16 cellular contexts compared by ENCODE assay signal in the genomic region with DNA sequence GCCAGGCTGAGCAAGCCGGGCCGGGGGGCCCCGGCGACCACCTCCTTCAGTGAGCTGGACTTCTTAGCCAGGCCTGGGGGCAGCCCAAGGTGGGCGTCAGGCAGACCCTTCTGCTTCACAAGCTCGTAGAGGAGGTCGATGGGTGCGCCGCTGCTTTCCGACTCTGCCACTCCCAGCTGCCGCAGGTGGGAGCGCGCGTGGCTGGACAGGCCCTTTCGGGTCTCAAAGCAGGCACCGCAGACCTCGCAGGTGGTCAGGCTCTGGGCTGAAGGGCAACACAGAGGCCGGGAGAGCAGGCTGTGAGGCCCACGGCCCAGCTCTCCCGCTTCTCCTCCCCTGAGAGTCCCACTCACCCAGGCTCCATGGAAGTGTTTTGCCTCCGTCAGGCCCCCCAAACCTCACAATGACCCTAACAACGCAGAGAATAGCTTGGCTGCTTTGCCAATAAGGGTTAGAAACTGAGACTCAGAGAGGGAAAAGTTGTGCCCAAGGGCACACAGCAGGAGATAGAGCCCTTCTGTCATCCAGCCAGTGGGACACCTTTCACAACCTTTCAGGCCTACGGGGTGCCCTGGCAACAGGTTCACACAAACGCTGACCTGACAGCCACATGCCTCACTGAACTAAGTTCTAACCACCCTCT. TPM values are rescaled to one million over a fixed set of nuclear protein-coding genes. Genes with fewer than 3 reads are reported as not detected.
DNase-seq lines count a peak whose midpoint lies in the region; ATAC-seq and TF ChIP-seq lines count a peak whose summit lies in the region.
"Had no signal": no experiment of that assay in that cellular context is flagged by ENCODE, and none has a peak within 500 bp of the region (broad histone marks: within the 10 kb centered on the region; RNA-seq: fewer than 3 reads in every experiment).

No MANE protein-coding gene starts in this region.

- no peaks in the 10 kb centered on the region for H3K9me3 Mint-ChIP-seq in IgD-negative memory B cell
- peaks cover 0 to 8% (median 4%) of the 10 kb centered on the region in 5 experiments for H3K9me3 Mint-ChIP-seq in brain
- H3K9me3 Mint-ChIP-seq in osteocyte (ENCODE audit: unreplicated experiment): no peaks in the 10 kb centered on the region

- no peaks in the 10 kb centered on the region for H3K27me3 ChIP-seq in SK-N-SH (ENCODE audit: insufficient read depth)
- H3K27me3 ChIP-seq: esophagus muscularis mucosa, heart right ventricle, upper lobe of right lung had no signal

- WGBS in SK-N-SH (ENCODE audit: low lambda C conversion rate): 91% methylated on average over 9 of the region's 24 CpGs

- ATAC-seq in SK-N-SH treated with all-trans-retinoic acid at 6 μM for 48 hours (no peak), GM21526 (IDR thresholded peaks at IDR 0.05; ENCODE audit: low FRiP score, unreplicated experiment) (no peak), HG03097 (IDR thresholded peaks at IDR 0.05; ENCODE audit: low FRiP score, unreplicated experiment) (no peak)
- ATAC-seq: heart right ventricle, upper lobe of right lung had no signal

- CTCF ChIA-PET in SK-N-SH (lab: Yijun Ruan, JAX): interaction anchor here (3.9 kb wide), 1 partner anchor 10 kb away, joined by 12 read pairs; the partner anchor contains the start of gene AKAP8L

- TF ChIP-seq EP300 in SK-N-SH (IDR thresholded peaks at IDR 0.05; ENCODE audit: borderline replicate concordance in 1 of 2, low read depth in 1 of 2, low read length in 1 of 2): no peak

- H3K9me2 ChIP-seq in SK-N-SH: no peaks in the 10 kb centered on the region

- TF ChIP-seq CTCF in SK-N-SH (IDR thresholded peaks at IDR 0.05): no peak
- no peak for TF ChIP-seq CTCF in brain (conservative IDR thresholded peaks at IDR 0.05)
- no peak for TF ChIP-seq CTCF in osteocyte (IDR thresholded peaks at IDR 0.05)

- POLR2A ChIA-PET in SK-N-SH (lab: Yijun Ruan, JAX): interaction anchor here (1.7 kb wide), 1 partner anchor 11 kb away, joined by 6 read pairs; the partner anchor contains the start of gene AKAP8L

- H3F3A ChIP-seq in SK-N-SH (replicated peaks; ENCODE audit: insufficient read depth): no peaks in the 10 kb centered on the region

- H3K36me3 ChIP-seq in SK-N-SH (replicated peaks in 1 of 2; ENCODE audit: control insufficient read depth in 1 of 2, insufficient read depth in 2 of 2, low read length in 1 of 2): peaks cover 12 to 48% of the 10 kb centered on the region in 2 experiments

- no peak overlapping the region for H2AFZ ChIP-seq in SK-N-SH (ENCODE audit: low read depth)

- H3K27ac Mint-ChIP-seq in IgD-negative memory B cell: peak overlapping the region in 2 of 3 donors; percentile 16 to 90
- H3K27ac Mint-ChIP-seq in brain: peak overlapping the region in 2 of 5 experiments; percentile 61 to 73
- H3K27ac Mint-ChIP-seq in osteocyte (ENCODE audit: unreplicated experiment): no peak overlapping the region

- H3K4me1 Mint-ChIP-seq in IgD-negative memory B cell (peaks cover 15 to 23% (median 19%) of the 10 kb centered on the region in 3 donors), brain (peaks cover 26% of the 10 kb centered on the region), osteocyte (ENCODE audit: unreplicated experiment) (peaks cover 24% of the 10 kb centered on the region)

- peaks cover 17% of the 10 kb centered on the region; the same call in 1 of the 2 replicates for H4K20me1 ChIP-seq in SK-N-SH (ENCODE audit: insufficient read depth)

- H3K4me2 ChIP-seq in SK-N-SH: peak overlapping the region; percentile 94; the same call in 1 of the 2 replicates

- no peak overlapping the region for H3K9ac ChIP-seq in SK-N-SH

- peaks cover 5 to 28% of the 10 kb centered on the region in 2 experiments; a peak in 2 of 4 replicates for H3K4me1 ChIP-seq in SK-N-SH (ENCODE audit: control insufficient read depth in 1 of 2, insufficient read depth in 2 of 2, low read depth in 1 of 2, low read length in 1 of 2)

- H3K4me3 Mint-ChIP-seq in IgD-negative memory B cell (peak overlapping the region in 1 of 4 donors; percentile 92), brain (peak overlapping the region; percentile 74 to 98 (median 80)), osteocyte (ENCODE audit: unreplicated experiment) (peak overlapping the region; percentile 64)

- H3K27ac ChIP-seq in SK-N-SH (ENCODE audit: low read depth in 2 of 2, low read length in 1 of 2): no peak overlapping the region
- H3K27ac ChIP-seq: 22Rv1, esophagus muscularis mucosa, heart right ventricle, upper lobe of right lung had no signal

- H3K36me3 Mint-ChIP-seq in IgD-negative memory B cell (peaks cover 1% of the 10 kb centered on the region), brain (peaks cover 32% of the 10 kb centered on the region), osteocyte (ENCODE audit: unreplicated experiment) (peaks cover 18% of the 10 kb centered on the region)

- H3K79me2 ChIP-seq in SK-N-SH (ENCODE audit: insufficient read depth): peaks cover 42% of the 10 kb centered on the region

- H3K4me3 ChIP-seq in SK-N-SH (ENCODE audit: low read depth in 2 of 2, low read length in 1 of 2): no peak overlapping the region
- H3K4me3 ChIP-seq: upper lobe of right lung had no signal

- DNase-seq in SK-N-SH (no peak), osteocyte (ENCODE audit: extremely low spot score, unreplicated experiment) (peak; percentile 84), NCI-H1417 treated with DMSO at 0.1 percent for 48 hours (lab: John Stamatoyannopoulos, UW) (no peak)
- DNase-seq: heart right ventricle; kidney glomerular epithelial cell; MM.1S; stimulated activated CD4-positive, alpha-beta T cell treated with anti-CD3 and anti-CD28 coated beads, Interleukin-2, amount 100 ng/mL, for 24 hours; stimulated activated CD8-positive, alpha-beta memory T cell treated with anti-CD3 and anti-CD28 coated beads, Interleukin-4, amount 100 ng/mL, for 48 hours; upper lobe of right lung had no signal

- H3K27me3 Mint-ChIP-seq in IgD-negative memory B cell (no peaks in the 10 kb centered on the region), brain (peaks cover 14% of the 10 kb centered on the region), osteocyte (ENCODE audit: unreplicated experiment) (no peaks in the 10 kb centered on the region)

- TF ChIP-seq RAD21 in SK-N-SH (IDR thresholded peaks at IDR 0.05; ENCODE audit: low read length): no peak

- H3K9me3 ChIP-seq in SK-N-SH: no peaks in the 10 kb centered on the region
- H3K9me3 ChIP-seq: esophagus muscularis mucosa, heart right ventricle, upper lobe of right lung had no signal

TF ChIP-seq in SK-N-SH treated with all-trans-retinoic acid at 6 μM for 48 hours, 23 proteins besides CTCF, POLR2A, EP300 and RAD21 (continues in another document):
- TF ChIP-seq ESRRG (CRISPR knock-in tag; IDR thresholded peaks at IDR 0.05): no peak
- no peak for TF ChIP-seq ZFP30 (CRISPR knock-in tag; IDR thresholded peaks at IDR 0.05)
- no peak for TF ChIP-seq ZNF70 (CRISPR knock-in tag; IDR thresholded peaks at IDR 0.05)
- no peak for TF ChIP-seq OSR1 (CRISPR knock-in tag; IDR thresholded peaks at IDR 0.05)
- TF ChIP-seq CSDC2 (CRISPR knock-in tag; IDR thresholded peaks at IDR 0.05): no peak
- no peak for TF ChIP-seq ZC3H10 (CRISPR knock-in tag; IDR thresholded peaks at IDR 0.05)
- no peak for TF ChIP-seq ZNF565 (CRISPR knock-in tag; conservative IDR thresholded peaks at IDR 0.05; ENCODE audit: low read depth)
- no peak for TF ChIP-seq PPARA (CRISPR knock-in tag; IDR thresholded peaks at IDR 0.05; ENCODE audit: borderline replicate concordance)
- no peak for TF ChIP-seq GLIS3 (CRISPR knock-in tag; IDR thresholded peaks at IDR 0.05)
- no peak for TF ChIP-seq SNAI2 (CRISPR knock-in tag; IDR thresholded peaks at IDR 0.05)
- TF ChIP-seq TOX (CRISPR knock-in tag; IDR thresholded peaks at IDR 0.05; ENCODE audit: borderline replicate concordance): no peak
- no peak for TF ChIP-seq BACH2 (CRISPR knock-in tag; IDR thresholded peaks at IDR 0.05; ENCODE audit: borderline replicate concordance)
- no peak for TF ChIP-seq ZNF8 (CRISPR knock-in tag; IDR thresholded peaks at IDR 0.05)

RNA-seq across cellular contexts. Expression of gene AKAP8L, which starts 11.2 kb away (rescaled TPM):
- polyA plus RNA-seq in SK-N-SH (2012; rRNA removed): 44.7 and 46.1 TPM in 2 replicates
- polyA plus RNA-seq in SK-N-SH (2012; cell fraction: cytosol; rRNA removed): 17.5 and 18.8 TPM in 2 replicates
- 219 and 280 TPM in 2 replicates for polyA plus RNA-seq in SK-N-SH (2012; cell fraction: nucleus; rRNA removed)
- 99.6 TPM for polyA plus RNA-seq in IgD-negative memory B cell
- 71.8 TPM for polyA plus RNA-seq in brain (ENCODE audit: insufficient read depth, low read depth, low replicate concordance)
- 96.2 and 104 TPM in 2 replicates for total RNA-seq in osteocyte

RNA-seq across cellular contexts. Expression of gene WIZ, which starts 19.8 kb away (rescaled TPM):
- polyA plus RNA-seq in SK-N-SH (2012; rRNA removed) (9.9 and 15.5 TPM in 2 replicates), IgD-negative memory B cell (1.8 TPM), brain (ENCODE audit: insufficient read depth, low read depth, low replicate concordance) (39.5 TPM)
- 7.7 and 13.6 TPM in 2 replicates for polyA plus RNA-seq in SK-N-SH (2012; cell fraction: cytosol; rRNA removed)
- polyA plus RNA-seq in SK-N-SH (2012; cell fraction: nucleus; rRNA removed): 34.3 and 54.6 TPM in 2 replicates
- total RNA-seq in osteocyte: 52.4 and 55.0 TPM in 2 replicates

RNA-seq across cellular contexts. Expression of gene RASAL3, which starts 34.4 kb away (rescaled TPM):
- 0.02 TPM in 2 replicates for polyA plus RNA-seq in SK-N-SH (2012; rRNA removed)
- polyA plus RNA-seq in SK-N-SH (2012; cell fraction: cytosol; rRNA removed): 0.01 and 0.04 TPM in 2 replicates
- 0.05 and 0.28 TPM in 2 replicates for polyA plus RNA-seq in SK-N-SH (2012; cell fraction: nucleus; rRNA removed)
- polyA plus RNA-seq in IgD-negative memory B cell: 27.0 TPM
- polyA plus RNA-seq in brain (ENCODE audit: insufficient read depth, low read depth, low replicate concordance): 1.1 TPM
- total RNA-seq in osteocyte: not detected in 2 replicates

RNA-seq across cellular contexts. Expression of gene PGLYRP2, which starts 49.4 kb away (rescaled TPM):
- polyA plus RNA-seq in SK-N-SH (2012; rRNA removed) (not detected in 2 replicates), IgD-negative memory B cell (not detected), brain (ENCODE audit: insufficient read depth, low read depth, low replicate concordance) (not detected)
- polyA plus RNA-seq in SK-N-SH (2012; cell fraction: cytosol; rRNA removed): not detected in 2 replicates
- polyA plus RNA-seq in SK-N-SH (2012; cell fraction: nucleus; rRNA removed): not detected in 2 replicates
- total RNA-seq in osteocyte: not detected in 2 replicates
- total RNA-seq: esophagus muscularis mucosa, heart right ventricle, upper lobe of right lung had no signal
- polyA plus RNA-seq: heart right ventricle had no signal

RNA-seq across cellular contexts. Expression of gene AKAP8, which starts 50.4 kb away (rescaled TPM):
- polyA plus RNA-seq in SK-N-SH (2012; rRNA removed) (17.2 and 21.0 TPM in 2 replicates), IgD-negative memory B cell (22.8 TPM), brain (ENCODE audit: insufficient read depth, low read depth, low replicate concordance) (5.4 TPM)
- 12.2 and 13.6 TPM in 2 replicates for polyA plus RNA-seq in SK-N-SH (2012; cell fraction: cytosol; rRNA removed)
- 56.1 and 57.2 TPM in 2 replicates for polyA plus RNA-seq in SK-N-SH (2012; cell fraction: nucleus; rRNA removed)
- total RNA-seq in osteocyte: 34.2 and 36.9 TPM in 2 replicates

Comparison
In these comparisons a context has a peak if more than half of its experiments do, and no peak if none do; other contexts are left out.
1. RNA of gene RASAL3, which starts 34.4 kb away (polyA plus RNA-seq): 27.0 TPM in IgD-negative memory B cell (single experiment); 1.1 TPM in brain (single experiment) and 0.01 to 0.28 TPM in SK-N-SH; every median in the first group is over 10 times any median in the second.